Comparison of ENCODE assay signal across 24 cellular contexts in genomic region chr22:30871391-30872281, GRCh38.
A peak's percentile ranks its signal among the peaks of the same experiment; 100 is the strongest.
DNase-seq lines count a peak whose midpoint lies in the region; ATAC-seq and TF ChIP-seq lines count a peak whose summit lies in the region.
"Had no signal": no experiment of that assay in that cellular context is flagged by ENCODE, and none has a peak within 500 bp of the region (broad histone marks: within the 10 kb centered on the region; RNA-seq: fewer than 3 reads in every experiment).

No MANE protein-coding gene starts in this region.

- DNase-seq in Right ventricle myocardium superior (peak; percentile 7), left ventricle myocardium inferior (no peak), coronary artery (ENCODE audit: low spot score) (peak; percentile 57), mucosa of descending colon (peak in 2 of 3 donors; percentile 13 to 25), transverse colon (peak; percentile 3), erythroblast (lab: John Stamatoyannopoulos, UW) (no peak)
- no peak for DNase-seq in stimulated activated naive CD8-positive, alpha-beta T cell treated with anti-CD3 and anti-CD28 coated beads, Interleukin-15, Interleukin-2, amounts not matched to agents 100 U/mL and 50 U/mL, for 24 hours
- no peak for DNase-seq in activated CD4-positive, alpha-beta T cell treated with anti-CD3 and anti-CD28 coated beads, Interleukin-2, amount 50 U/mL, for 1 hour
- DNase-seq: activated B cell treated with CpG ODN at 0.5 μM for 24 hours; activated CD8-positive, alpha-beta memory T cell treated with anti-CD3 and anti-CD28 coated beads for 24 hours; amniotic stem cell; cerebellar nuclear complex; GDM1; HCEC 1CT; NCI-H2081 treated with DMSO at 0.1 percent for 48 hours; NCI-H510A treated with DMSO at 0.1 percent for 48 hours; SHP77; stimulated activated CD4-positive, alpha-beta T cell treated with anti-CD3 and anti-CD28 coated beads, Interleukin-12 subunit alpha, Interleukin-12 subunit beta, amount 100 ng/mL, for 4 hours; T-helper 2 cell had no signal

- TF ChIP-seq POLR2A in transverse colon (IDR thresholded peaks at IDR 0.05): no peak
- TF ChIP-seq POLR2A in erythroblast (IDR thresholded peaks at IDR 0.05; ENCODE audit: low read length): no peak

- intact Hi-C loops in Right ventricle myocardium superior (cut with DNase I): no loop called here
- intact Hi-C loops in left ventricle myocardium inferior (cut with micrococcal nuclease): no loop called here
- intact Hi-C loops in mucosa of descending colon (cut with DNase I, micrococcal nuclease): no loop called here
- intact Hi-C loops in transverse colon (cut with DNase I; ENCODE audit: low total_unique reads): no loop called here

- no peak overlapping the region for H3K27ac ChIP-seq in left ventricle myocardium inferior (replicated peaks)
- H3K27ac ChIP-seq in coronary artery: no peak overlapping the region
- H3K27ac ChIP-seq in transverse colon: no peak overlapping the region
- H3K27ac ChIP-seq: C4-2B, HL-60, prostate gland had no signal

- H3K4me3 ChIP-seq in left ventricle myocardium inferior (no peak overlapping the region), coronary artery (no peak overlapping the region), mucosa of descending colon (no peak overlapping the region), transverse colon (no peak overlapping the region)
- H3K4me3 ChIP-seq: GM12878, prostate gland had no signal

- ATAC-seq in Right ventricle myocardium superior (ENCODE audit: poor library complexity) (no peak), mucosa of descending colon (no peak)
- no peak for ATAC-seq in stimulated activated naive CD8-positive, alpha-beta T cell treated with anti-CD3 and anti-CD28 coated beads, Interleukin-15, Interleukin-2, amounts not matched to agents 100 U/mL and 50 U/mL, for 24 hours
- ATAC-seq: GM12878, left colon had no signal

- H3K36me3 ChIP-seq in left ventricle myocardium inferior (no peaks in the 10 kb centered on the region), mucosa of descending colon (ENCODE audit: low read depth) (no peaks in the 10 kb centered on the region), transverse colon (no peaks in the 10 kb centered on the region)
- H3K36me3 ChIP-seq: prostate gland had no signal

- H3K4me1 ChIP-seq in left ventricle myocardium inferior: peaks cover 13% of the 10 kb centered on the region
- no peaks in the 10 kb centered on the region for H3K4me1 ChIP-seq in mucosa of descending colon (ENCODE audit: low read depth)
- no peaks in the 10 kb centered on the region for H3K4me1 ChIP-seq in transverse colon
- H3K4me1 ChIP-seq: prostate gland had no signal

- WGBS in transverse colon (ENCODE audit: low coverage in 1 of 2), 2 donors: 67 to 88% methylated on average over 3 to 10 of the region's 12 CpGs

- H3K27me3 ChIP-seq in left ventricle myocardium inferior (ENCODE audit: low read depth): no peaks in the 10 kb centered on the region
- H3K27me3 ChIP-seq in transverse colon: no peaks in the 10 kb centered on the region

- TF ChIP-seq CTCF in left ventricle myocardium inferior (IDR thresholded peaks at IDR 0.05; ENCODE audit: borderline replicate concordance) (no peak), coronary artery (IDR thresholded peaks at IDR 0.05) (no peak), mucosa of descending colon (IDR thresholded peaks at IDR 0.05) (no peak), transverse colon (IDR thresholded peaks at IDR 0.05) (no peak)

- TF ChIP-seq EP300 in transverse colon (IDR thresholded peaks at IDR 0.05; ENCODE audit: low read depth): no peak

- H3K9me3 ChIP-seq in left ventricle myocardium inferior (replicated peaks): no peaks in the 10 kb centered on the region
- no peaks in the 10 kb centered on the region for H3K9me3 ChIP-seq in mucosa of descending colon
- no peaks in the 10 kb centered on the region for H3K9me3 ChIP-seq in transverse colon
- H3K9me3 ChIP-seq: prostate gland had no signal

- in situ Hi-C loops in transverse colon (cut with MboI; ENCODE audit: low pct_ligation_motif_present in 1 of 4, low pct_unique_long_range_greater_than_20kb in 1 of 4, low sequenced_read_pairs in 3 of 4): no loop called here

Comparison
In these comparisons a context has a peak if more than half of its experiments do, and no peak if none do; other contexts are left out.
1. DNase-seq: peak in Right ventricle myocardium superior (single experiment), coronary artery (single experiment), mucosa of descending colon (2 of 3) and transverse colon (single experiment); none in left ventricle myocardium inferior (single experiment), stimulated activated naive CD8-positive, alpha-beta T cell treated with anti-CD3 and anti-CD28 coated beads, Interleukin-15, Interleukin-2, amounts not matched to agents 100 U/mL and 50 U/mL, for 24 hours (single experiment), erythroblast (0 of 2) and activated CD4-positive, alpha-beta T cell treated with anti-CD3 and anti-CD28 coated beads, Interleukin-2, amount 50 U/mL, for 1 hour (single experiment).